Comparison of ENCODE assay signal across 1 cellular context in the genomic region with DNA sequence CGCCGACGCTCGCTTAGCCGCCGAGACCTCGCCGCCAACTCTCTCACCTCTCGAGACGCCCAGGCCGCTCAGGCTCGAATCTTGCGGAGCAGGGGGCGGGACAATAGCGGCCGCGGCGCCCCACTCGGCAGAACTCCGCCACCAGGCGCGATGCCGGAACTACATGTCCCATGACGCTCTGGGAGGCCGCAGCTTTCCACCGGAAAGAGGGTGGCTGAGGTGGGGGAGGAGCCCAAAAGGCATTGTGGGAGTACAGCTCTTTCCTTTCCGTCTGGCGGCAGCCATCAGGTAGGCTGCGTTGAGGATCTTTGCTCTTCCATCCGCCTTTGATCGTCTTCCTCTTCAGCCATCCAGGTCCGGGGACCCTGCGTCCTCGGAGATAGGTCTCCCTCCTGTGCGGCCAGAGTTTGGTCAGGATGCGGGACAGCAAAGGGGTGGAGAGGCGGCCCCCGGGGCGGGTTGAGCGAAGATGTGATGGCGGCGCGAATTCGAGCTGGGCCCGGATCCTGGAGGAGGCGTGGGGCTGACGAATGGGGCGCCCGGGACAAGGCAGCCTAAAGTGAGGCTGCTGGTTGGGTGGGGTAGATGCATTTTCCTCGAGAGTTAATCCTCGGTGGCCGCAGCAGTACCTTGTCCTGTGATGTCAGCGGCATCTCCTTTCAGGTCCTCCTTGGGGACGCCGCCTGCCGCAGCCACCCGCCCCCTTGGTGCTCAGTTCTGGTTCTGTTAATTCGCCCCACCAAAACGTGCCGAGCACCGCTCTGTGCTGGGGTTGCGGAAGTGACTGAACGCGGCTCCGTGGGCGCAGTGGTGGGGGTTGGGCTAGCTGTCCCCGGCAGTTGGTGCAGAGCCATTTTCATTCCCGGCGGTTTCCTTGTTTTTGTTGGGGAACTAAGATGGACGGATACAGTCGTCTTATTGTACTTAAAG.
TF ChIP-seq lines count a peak whose summit lies in the region.

A gene (minus strand): TSS at position 105 of the 930 bp plus-strand sequence. CDS start 6,086 bp downstream, outside the sequence.
A gene (plus strand): TSS at position 247 of the 930 bp plus-strand sequence. CDS start 728 bp downstream, outside the sequence.

TF ChIP-seq in HepG2, 621 proteins besides CTCF, POLR2A, EP300 and RAD21 (continues in another document):
- TF ChIP-seq MIER3 (CRISPR knock-in tag; IDR thresholded peaks at IDR 0.05; ENCODE audit: borderline replicate concordance) (peak; percentile 91), SPEN (CRISPR knock-in tag; IDR thresholded peaks at IDR 0.05; ENCODE audit: low read depth) (peak; percentile 99), ISL2 (CRISPR knock-in tag; IDR thresholded peaks at IDR 0.05) (no peak; the same call in none of the 2 replicates), CAMTA2 (CRISPR knock-in tag; IDR thresholded peaks at IDR 0.05; ENCODE audit: borderline replicate concordance) (peak; percentile 86; the same call in 1 of the 2 replicates), SIX4 (CRISPR knock-in tag; IDR thresholded peaks at IDR 0.05) (peak; percentile 44; the same call in 1 of the 2 replicates), ZNF446 (CRISPR knock-in tag; IDR thresholded peaks at IDR 0.05) (no peak), SIN3A (IDR thresholded peaks at IDR 0.05; ENCODE audit: borderline replicate concordance, low read depth, low read length) (peak; percentile 90; the same call in 1 of the 2 replicates), TAF1 (CRISPR knock-in tag; IDR thresholded peaks at IDR 0.05) (peak; percentile 99), HOXD1 (CRISPR knock-in tag; IDR thresholded peaks at IDR 0.05) (peak; percentile 59; the same call in 1 of the 2 replicates), RFX5 (IDR thresholded peaks at IDR 0.05; ENCODE audit: low read depth, low read length) (0 out of 2 replicates have a peak, but pooled peaks have one; percentile 8), ATM (IDR thresholded peaks at IDR 0.05; ENCODE audit: borderline replicate concordance) (no peak), RBFOX2 (IDR thresholded peaks at IDR 0.05; ENCODE audit: low read depth, low read length) (peak; percentile 86), ZNF34 (CRISPR knock-in tag; IDR thresholded peaks at IDR 0.05; ENCODE audit: borderline replicate concordance) (peak; percentile 47; the same call in 1 of the 2 replicates), ZNF143 (CRISPR knock-in tag; IDR thresholded peaks at IDR 0.05) (peak; percentile 99), RCOR2 (CRISPR knock-in tag; IDR thresholded peaks at IDR 0.05) (no peak; the same call in 1 of the 2 replicates), ZFX (CRISPR knock-in tag; IDR thresholded peaks at IDR 0.05; ENCODE audit: low read depth) (peak; percentile 94), ELF3 (CRISPR knock-in tag; IDR thresholded peaks at IDR 0.05) (peak; percentile 90), ETV5 (CRISPR knock-in tag; IDR thresholded peaks at IDR 0.05; ENCODE audit: borderline replicate concordance) (peak; percentile 87; the same call in 1 of the 2 replicates), ZNF224 (CRISPR knock-in tag; IDR thresholded peaks at IDR 0.05) (peak; percentile 24; the same call in 1 of the 2 replicates), CC2D1A (CRISPR knock-in tag; IDR thresholded peaks at IDR 0.05) (peak; percentile 88; the same call in 1 of the 2 replicates), TCF7 (IDR thresholded peaks at IDR 0.05; ENCODE audit: low read depth) (peak; percentile 61; the same call in 1 of the 2 replicates), CBFB (CRISPR knock-in tag; IDR thresholded peaks at IDR 0.05) (peak; percentile 80), ZNF33A (CRISPR knock-in tag; IDR thresholded peaks at IDR 0.05; ENCODE audit: borderline replicate concordance) (no peak; the same call in 1 of the 2 replicates), NONO (IDR thresholded peaks at IDR 0.05) (no peak), NONO (CRISPR knock-in tag; conservative IDR thresholded peaks at IDR 0.05) (peak; percentile 93), RXRA (CRISPR knock-in tag; IDR thresholded peaks at IDR 0.05) (peak; percentile 72), ZNF331 (CRISPR knock-in tag; IDR thresholded peaks at IDR 0.05) (peak; percentile 89), ZFP37 (CRISPR knock-in tag; IDR thresholded peaks at IDR 0.05; ENCODE audit: borderline replicate concordance) (peak; percentile 49; the same call in 1 of the 2 replicates)
- TF ChIP-seq, protein P1, sequence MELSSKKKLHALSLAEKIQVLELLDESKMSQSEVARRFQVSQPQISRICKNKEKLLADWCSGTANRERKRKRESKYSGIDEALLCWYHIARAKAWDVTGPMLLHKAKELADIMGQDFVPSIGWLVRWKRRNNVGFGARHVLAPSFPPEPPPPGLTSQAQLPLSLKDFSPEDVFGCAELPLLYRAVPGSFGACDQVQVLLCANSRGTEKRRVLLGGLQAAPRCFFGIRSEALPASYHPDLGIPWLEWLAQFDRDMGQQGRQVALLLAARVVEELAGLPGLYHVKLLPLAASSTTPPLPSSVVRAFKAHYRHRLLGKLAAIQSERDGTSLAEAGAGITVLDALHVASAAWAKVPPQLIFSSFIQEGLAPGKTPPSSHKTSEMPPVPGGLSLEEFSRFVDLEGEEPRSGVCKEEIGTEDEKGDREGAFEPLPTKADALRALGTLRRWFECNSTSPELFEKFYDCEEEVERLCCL (CRISPR knock-in tag; IDR thresholded peaks at IDR 0.05; ENCODE audit: borderline replicate concordance) = peak; percentile 33; the same call in 1 of the 2 replicates
- TF ChIP-seq, protein P2, sequence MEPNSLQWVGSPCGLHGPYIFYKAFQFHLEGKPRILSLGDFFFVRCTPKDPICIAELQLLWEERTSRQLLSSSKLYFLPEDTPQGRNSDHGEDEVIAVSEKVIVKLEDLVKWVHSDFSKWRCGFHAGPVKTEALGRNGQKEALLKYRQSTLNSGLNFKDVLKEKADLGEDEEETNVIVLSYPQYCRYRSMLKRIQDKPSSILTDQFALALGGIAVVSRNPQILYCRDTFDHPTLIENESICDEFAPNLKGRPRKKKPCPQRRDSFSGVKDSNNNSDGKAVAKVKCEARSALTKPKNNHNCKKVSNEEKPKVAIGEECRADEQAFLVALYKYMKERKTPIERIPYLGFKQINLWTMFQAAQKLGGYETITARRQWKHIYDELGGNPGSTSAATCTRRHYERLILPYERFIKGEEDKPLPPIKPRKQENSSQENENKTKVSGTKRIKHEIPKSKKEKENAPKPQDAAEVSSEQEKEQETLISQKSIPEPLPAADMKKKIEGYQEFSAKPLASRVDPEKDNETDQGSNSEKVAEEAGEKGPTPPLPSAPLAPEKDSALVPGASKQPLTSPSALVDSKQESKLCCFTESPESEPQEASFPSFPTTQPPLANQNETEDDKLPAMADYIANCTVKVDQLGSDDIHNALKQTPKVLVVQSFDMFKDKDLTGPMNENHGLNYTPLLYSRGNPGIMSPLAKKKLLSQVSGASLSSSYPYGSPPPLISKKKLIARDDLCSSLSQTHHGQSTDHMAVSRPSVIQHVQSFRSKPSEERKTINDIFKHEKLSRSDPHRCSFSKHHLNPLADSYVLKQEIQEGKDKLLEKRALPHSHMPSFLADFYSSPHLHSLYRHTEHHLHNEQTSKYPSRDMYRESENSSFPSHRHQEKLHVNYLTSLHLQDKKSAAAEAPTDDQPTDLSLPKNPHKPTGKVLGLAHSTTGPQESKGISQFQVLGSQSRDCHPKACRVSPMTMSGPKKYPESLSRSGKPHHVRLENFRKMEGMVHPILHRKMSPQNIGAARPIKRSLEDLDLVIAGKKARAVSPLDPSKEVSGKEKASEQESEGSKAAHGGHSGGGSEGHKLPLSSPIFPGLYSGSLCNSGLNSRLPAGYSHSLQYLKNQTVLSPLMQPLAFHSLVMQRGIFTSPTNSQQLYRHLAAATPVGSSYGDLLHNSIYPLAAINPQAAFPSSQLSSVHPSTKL (CRISPR knock-in tag; IDR thresholded peaks at IDR 0.05) = peak; percentile 46; the same call in 1 of the 2 replicates
- TF ChIP-seq, protein P3, sequence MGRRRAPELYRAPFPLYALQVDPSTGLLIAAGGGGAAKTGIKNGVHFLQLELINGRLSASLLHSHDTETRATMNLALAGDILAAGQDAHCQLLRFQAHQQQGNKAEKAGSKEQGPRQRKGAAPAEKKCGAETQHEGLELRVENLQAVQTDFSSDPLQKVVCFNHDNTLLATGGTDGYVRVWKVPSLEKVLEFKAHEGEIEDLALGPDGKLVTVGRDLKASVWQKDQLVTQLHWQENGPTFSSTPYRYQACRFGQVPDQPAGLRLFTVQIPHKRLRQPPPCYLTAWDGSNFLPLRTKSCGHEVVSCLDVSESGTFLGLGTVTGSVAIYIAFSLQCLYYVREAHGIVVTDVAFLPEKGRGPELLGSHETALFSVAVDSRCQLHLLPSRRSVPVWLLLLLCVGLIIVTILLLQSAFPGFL (CRISPR knock-in tag; IDR thresholded peaks at IDR 0.05) = no peak
- TF ChIP-seq, protein P4, sequence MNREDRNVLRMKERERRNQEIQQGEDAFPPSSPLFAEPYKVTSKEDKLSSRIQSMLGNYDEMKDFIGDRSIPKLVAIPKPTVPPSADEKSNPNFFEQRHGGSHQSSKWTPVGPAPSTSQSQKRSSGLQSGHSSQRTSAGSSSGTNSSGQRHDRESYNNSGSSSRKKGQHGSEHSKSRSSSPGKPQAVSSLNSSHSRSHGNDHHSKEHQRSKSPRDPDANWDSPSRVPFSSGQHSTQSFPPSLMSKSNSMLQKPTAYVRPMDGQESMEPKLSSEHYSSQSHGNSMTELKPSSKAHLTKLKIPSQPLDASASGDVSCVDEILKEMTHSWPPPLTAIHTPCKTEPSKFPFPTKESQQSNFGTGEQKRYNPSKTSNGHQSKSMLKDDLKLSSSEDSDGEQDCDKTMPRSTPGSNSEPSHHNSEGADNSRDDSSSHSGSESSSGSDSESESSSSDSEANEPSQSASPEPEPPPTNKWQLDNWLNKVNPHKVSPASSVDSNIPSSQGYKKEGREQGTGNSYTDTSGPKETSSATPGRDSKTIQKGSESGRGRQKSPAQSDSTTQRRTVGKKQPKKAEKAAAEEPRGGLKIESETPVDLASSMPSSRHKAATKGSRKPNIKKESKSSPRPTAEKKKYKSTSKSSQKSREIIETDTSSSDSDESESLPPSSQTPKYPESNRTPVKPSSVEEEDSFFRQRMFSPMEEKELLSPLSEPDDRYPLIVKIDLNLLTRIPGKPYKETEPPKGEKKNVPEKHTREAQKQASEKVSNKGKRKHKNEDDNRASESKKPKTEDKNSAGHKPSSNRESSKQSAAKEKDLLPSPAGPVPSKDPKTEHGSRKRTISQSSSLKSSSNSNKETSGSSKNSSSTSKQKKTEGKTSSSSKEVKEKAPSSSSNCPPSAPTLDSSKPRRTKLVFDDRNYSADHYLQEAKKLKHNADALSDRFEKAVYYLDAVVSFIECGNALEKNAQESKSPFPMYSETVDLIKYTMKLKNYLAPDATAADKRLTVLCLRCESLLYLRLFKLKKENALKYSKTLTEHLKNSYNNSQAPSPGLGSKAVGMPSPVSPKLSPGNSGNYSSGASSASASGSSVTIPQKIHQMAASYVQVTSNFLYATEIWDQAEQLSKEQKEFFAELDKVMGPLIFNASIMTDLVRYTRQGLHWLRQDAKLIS (CRISPR knock-in tag; IDR thresholded peaks at IDR 0.05) = peak; percentile 70; the same call in 1 of the 2 replicates
- TF ChIP-seq, protein P5, sequence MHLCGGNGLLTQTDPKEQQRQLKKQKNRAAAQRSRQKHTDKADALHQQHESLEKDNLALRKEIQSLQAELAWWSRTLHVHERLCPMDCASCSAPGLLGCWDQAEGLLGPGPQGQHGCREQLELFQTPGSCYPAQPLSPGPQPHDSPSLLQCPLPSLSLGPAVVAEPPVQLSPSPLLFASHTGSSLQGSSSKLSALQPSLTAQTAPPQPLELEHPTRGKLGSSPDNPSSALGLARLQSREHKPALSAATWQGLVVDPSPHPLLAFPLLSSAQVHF (CRISPR knock-in tag; IDR thresholded peaks at IDR 0.05) = no peak
- TF ChIP-seq, protein P6, sequence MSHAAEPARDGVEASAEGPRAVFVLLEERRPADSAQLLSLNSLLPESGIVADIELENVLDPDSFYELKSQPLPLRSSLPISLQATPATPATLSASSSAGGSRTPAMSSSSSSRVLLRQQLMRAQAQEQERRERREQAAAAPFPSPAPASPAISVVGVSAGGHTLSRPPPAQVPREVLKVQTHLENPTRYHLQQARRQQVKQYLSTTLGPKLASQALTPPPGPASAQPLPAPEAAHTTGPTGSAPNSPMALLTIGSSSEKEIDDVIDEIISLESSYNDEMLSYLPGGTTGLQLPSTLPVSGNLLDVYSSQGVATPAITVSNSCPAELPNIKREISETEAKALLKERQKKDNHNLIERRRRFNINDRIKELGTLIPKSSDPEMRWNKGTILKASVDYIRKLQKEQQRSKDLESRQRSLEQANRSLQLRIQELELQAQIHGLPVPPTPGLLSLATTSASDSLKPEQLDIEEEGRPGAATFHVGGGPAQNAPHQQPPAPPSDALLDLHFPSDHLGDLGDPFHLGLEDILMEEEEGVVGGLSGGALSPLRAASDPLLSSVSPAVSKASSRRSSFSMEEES (CRISPR knock-in tag; IDR thresholded peaks at IDR 0.05) = peak; percentile 85
- TF ChIP-seq, protein P7, sequence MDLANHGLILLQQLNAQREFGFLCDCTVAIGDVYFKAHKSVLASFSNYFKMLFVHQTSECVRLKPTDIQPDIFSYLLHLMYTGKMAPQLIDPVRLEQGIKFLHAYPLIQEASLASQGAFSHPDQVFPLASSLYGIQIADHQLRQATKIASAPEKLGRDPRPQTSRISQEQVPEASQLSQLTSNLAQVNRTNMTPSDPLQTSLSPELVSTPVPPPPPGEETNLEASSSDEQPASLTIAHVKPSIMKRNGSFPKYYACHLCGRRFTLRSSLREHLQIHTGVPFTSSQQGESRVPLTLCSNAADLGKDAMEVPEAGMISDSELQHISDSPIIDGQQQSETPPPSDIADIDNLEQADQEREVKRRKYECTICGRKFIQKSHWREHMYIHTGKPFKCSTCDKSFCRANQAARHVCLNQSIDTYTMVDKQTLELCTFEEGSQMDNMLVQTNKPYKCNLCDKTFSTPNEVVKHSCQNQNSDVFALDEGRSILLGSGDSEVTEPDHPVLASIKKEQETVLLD (CRISPR knock-in tag; IDR thresholded peaks at IDR 0.05; ENCODE audit: low read depth) = 0 out of 2 replicates have a peak, but pooled peaks have one; percentile 59
